Comparison of ENCODE assay signal across 17 cellular contexts in the genomic region with DNA sequence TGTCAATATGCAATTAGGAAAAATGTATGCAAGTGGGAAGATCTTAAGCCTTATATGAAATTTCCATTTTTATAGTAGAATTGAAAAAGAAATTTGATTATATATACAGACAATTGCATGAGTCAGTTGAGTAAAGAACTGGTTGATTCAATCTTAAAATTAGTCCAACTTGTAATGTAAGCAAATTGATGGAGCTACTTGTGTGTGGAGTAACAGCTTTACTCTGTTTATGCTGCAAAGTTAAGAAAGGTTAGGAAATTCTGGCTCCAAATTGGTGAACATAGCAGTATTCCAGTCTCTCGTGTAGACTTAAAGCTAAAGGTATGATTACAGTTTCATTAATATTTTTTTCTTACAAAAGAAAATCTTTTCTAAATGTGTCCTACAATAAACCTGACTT. TPM values are rescaled to one million over a fixed set of nuclear protein-coding genes. Genes with fewer than 3 reads are reported as not detected.
DNase-seq lines count a peak whose midpoint lies in the region; TF ChIP-seq lines count a peak whose summit lies in the region.
"Had no signal": no experiment of that assay in that cellular context is flagged by ENCODE, and none has a peak within 500 bp of the region (broad histone marks: within the 10 kb centered on the region; RNA-seq: fewer than 3 reads in every experiment).

No MANE protein-coding gene starts in this region.

- no peak for TF ChIP-seq POLR2A in Peyer's patch (IDR thresholded peaks at IDR 0.05)
- TF ChIP-seq POLR2A in stomach (IDR thresholded peaks at IDR 0.05) = no peak
- TF ChIP-seq POLR2A in ovary (IDR thresholded peaks at IDR 0.05) = no peak

- DNase-seq in activated T-cell treated with anti-CD3 and anti-CD28 coated beads, Interleukin-2, amount 50 U/mL, for 24 hours = no peak
- no peak for DNase-seq in activated T-cell treated with anti-CD3 and anti-CD28 coated beads for 4 hours
- DNase-seq in Peyer's patch = no peak
- DNase-seq in epithelial cell of prostate (ENCODE audit: low read depth, low spot score) = no peak
- no peak for DNase-seq in stomach
- no peak for DNase-seq in ovary
- DNase-seq in ecto neural progenitor cell (ENCODE audit: low spot score) = no peak
- DNase-seq: activated B cell treated with CpG ODN at 0.5 μM for 24 hours; brain microvascular endothelial cell; endodermal cell; MG63; NCI-H187 treated with DMSO at 0.1 percent for 48 hours; NCI-H510A treated with DMSO at 0.1 percent for 48 hours; stimulated activated CD8-positive, alpha-beta memory T cell treated with anti-CD3 and anti-CD28 coated beads, Interleukin-4, amount 100 ng/mL, for 48 hours had no signal

- peaks cover 0 to 6% (median 0%) of the 10 kb centered on the region in 3 donors for H3K36me3 ChIP-seq in Peyer's patch
- H3K36me3 ChIP-seq in stomach = peaks cover 0 to 10% (median 6%) of the 10 kb centered on the region in 4 donors
- no peaks in the 10 kb centered on the region for H3K36me3 ChIP-seq in ovary
- H3K36me3 ChIP-seq: brain microvascular endothelial cell, gastroesophageal sphincter, MG63 had no signal

- no peak for TF ChIP-seq EP300 in stomach (IDR thresholded peaks at IDR 0.05)
- TF ChIP-seq EP300 in ovary (IDR thresholded peaks at IDR 0.05) = no peak

- H3K4me1 Mint-ChIP-seq in activated T-cell treated with anti-CD3 and anti-CD28 coated beads, Interleukin-2, amount 50 U/mL, for 24 hours (ENCODE audit: low read depth) = peaks cover 90% of the 10 kb centered on the region

- H3K9me3 ChIP-seq in Peyer's patch (no peaks in the 10 kb centered on the region), stomach (no peaks in the 10 kb centered on the region), ovary (no peaks in the 10 kb centered on the region)
- H3K9me3 ChIP-seq: gastroesophageal sphincter, MG63 had no signal

- H3K9me3 Mint-ChIP-seq in activated T-cell treated with anti-CD3 and anti-CD28 coated beads, Interleukin-2, amount 50 U/mL, for 24 hours = no peaks in the 10 kb centered on the region
- H3K9me3 Mint-ChIP-seq: activated B cell treated with CpG ODN at 0.5 μM for 24 hours, endodermal cell had no signal

- peak overlapping the region in 3 of 4 donors; percentile 13 to 85 (median 80) for H3K27ac ChIP-seq in Peyer's patch
- peak overlapping the region; percentile 95 for H3K27ac ChIP-seq in epithelial cell of prostate
- peak overlapping the region in 17 of 21 experiments; percentile 65 to 98 (median 87) for H3K27ac ChIP-seq in skin epidermis
- peak overlapping the region in 2 of 5 donors; percentile 90 to 91 for H3K27ac ChIP-seq in stomach
- H3K27ac ChIP-seq in ovary = no peak overlapping the region
- H3K27ac ChIP-seq: brain microvascular endothelial cell, gastroesophageal sphincter, SK-N-MC had no signal

- WGBS in stomach, 5 donors = 33 to 55% (median 44%) methylated on average over 1 of the region's 1 CpG
- WGBS in ovary, 3 donors = 52 to 71% (median 70%) methylated on average over 1 of the region's 1 CpG

- no peaks in the 10 kb centered on the region for H3K27me3 ChIP-seq in Peyer's patch
- H3K27me3 ChIP-seq in stomach = no peaks in the 10 kb centered on the region
- no peaks in the 10 kb centered on the region for H3K27me3 ChIP-seq in ovary
- H3K27me3 ChIP-seq: brain microvascular endothelial cell, gastroesophageal sphincter, MG63 had no signal

- TF ChIP-seq CTCF in Peyer's patch (IDR thresholded peaks at IDR 0.05) = no peak
- no peak for TF ChIP-seq CTCF in stomach (IDR thresholded peaks at IDR 0.05)
- no peak for TF ChIP-seq CTCF in ovary (IDR thresholded peaks at IDR 0.05)

- peak overlapping the region; percentile 87 for H3K4me3 Mint-ChIP-seq in activated T-cell treated with anti-CD3 and anti-CD28 coated beads, Interleukin-2, amount 50 U/mL, for 24 hours
- H3K4me3 Mint-ChIP-seq: activated B cell treated with CpG ODN at 0.5 μM for 24 hours, endodermal cell had no signal

- intact Hi-C loops in stomach (cut with DNase I; ENCODE audit: low total_unique reads) = no loop called here
- intact Hi-C loops in ovary (cut with DNase I) = no loop called here

- H3K27me3 Mint-ChIP-seq in activated T-cell treated with anti-CD3 and anti-CD28 coated beads, Interleukin-2, amount 50 U/mL, for 24 hours = no peaks in the 10 kb centered on the region
- H3K27me3 Mint-ChIP-seq: activated B cell treated with CpG ODN at 0.5 μM for 24 hours had no signal

- H3K4me3 ChIP-seq in Peyer's patch (peak overlapping the region in 2 of 4 donors; percentile 60 to 86), skin epidermis (peak overlapping the region in 2 of 7 experiments; percentile 48 to 59), stomach (peak overlapping the region in 1 of 4 donors; percentile 59), ovary (no peak overlapping the region)
- H3K4me3 ChIP-seq: MG63, SK-N-MC had no signal

- H3K36me3 Mint-ChIP-seq in activated T-cell treated with anti-CD3 and anti-CD28 coated beads, Interleukin-2, amount 50 U/mL, for 24 hours (ENCODE audit: low read depth) = peaks cover 48% of the 10 kb centered on the region

- peak overlapping the region; percentile 24 for H3K27ac Mint-ChIP-seq in activated T-cell treated with anti-CD3 and anti-CD28 coated beads, Interleukin-2, amount 50 U/mL, for 24 hours
- H3K27ac Mint-ChIP-seq: endodermal cell had no signal

- H3K4me1 ChIP-seq in Peyer's patch (peaks cover 0 to 66% (median 15%) of the 10 kb centered on the region in 4 donors), stomach (peaks cover 56 to 84% (median 71%) of the 10 kb centered on the region in 4 donors), ovary (ENCODE audit: insufficient read depth) (peaks cover 7% of the 10 kb centered on the region)

RNA-seq across cellular contexts. Expression of gene TNFSF10, which starts 4.0 kb away (rescaled TPM):
- total RNA-seq in Peyer's patch = 100 to 1,000 TPM in 3 of 4 donors, 10 to 100 TPM in 1; 52.0 to 229 (median 123) TPM
- total RNA-seq in stomach = 10 to 100 TPM in 4 of 5 donors, 1 to 10 TPM in 1; 4.0 to 84.2 (median 29.2) TPM
- 10 to 100 TPM; 18.4 to 54.3 (median 18.5) TPM for polyA plus RNA-seq in stomach
- total RNA-seq in ovary = 10 to 100 TPM in 6 of 7 donors, 1 to 10 TPM in 1; 9.6 to 51.5 (median 12.7) TPM
- 10 to 100 TPM; 32.0 to 39.8 TPM for polyA plus RNA-seq in ovary

Comparison
In these comparisons a context has a peak if more than half of its experiments do, and no peak if none do; other contexts are left out.
1. H3K27ac ChIP-seq: peak in Peyer's patch (3 of 4), epithelial cell of prostate (single experiment) and skin epidermis (17 of 21); none in ovary (0 of 2).